1 cellular context compared by ENCODE assay signal in the genomic region with DNA sequence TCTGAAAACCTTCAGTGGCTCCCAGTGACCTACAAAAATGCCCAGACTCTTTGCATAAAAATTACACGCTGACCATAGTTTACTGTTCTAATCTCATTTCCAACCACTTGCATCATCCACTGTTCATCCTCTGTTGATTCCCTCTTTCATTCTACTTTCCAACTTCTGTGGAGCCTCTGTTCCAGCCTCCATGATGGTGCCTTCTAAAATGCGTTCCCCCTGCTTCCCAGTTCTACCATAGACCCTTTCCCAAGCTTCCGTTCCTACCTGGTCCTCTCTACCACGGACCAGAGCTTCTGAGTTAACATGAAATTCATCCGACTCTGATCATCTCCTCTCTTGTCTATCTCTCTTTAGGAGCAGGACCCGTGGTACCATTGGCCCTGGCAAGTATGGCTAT.
TF ChIP-seq lines count a peak whose summit lies in the region.

No MANE protein-coding gene starts in this region.

TF ChIP-seq in K562, 482 proteins besides CTCF, POLR2A, EP300 and RAD21 (continued from another document):
- TF ChIP-seq, protein P1, sequence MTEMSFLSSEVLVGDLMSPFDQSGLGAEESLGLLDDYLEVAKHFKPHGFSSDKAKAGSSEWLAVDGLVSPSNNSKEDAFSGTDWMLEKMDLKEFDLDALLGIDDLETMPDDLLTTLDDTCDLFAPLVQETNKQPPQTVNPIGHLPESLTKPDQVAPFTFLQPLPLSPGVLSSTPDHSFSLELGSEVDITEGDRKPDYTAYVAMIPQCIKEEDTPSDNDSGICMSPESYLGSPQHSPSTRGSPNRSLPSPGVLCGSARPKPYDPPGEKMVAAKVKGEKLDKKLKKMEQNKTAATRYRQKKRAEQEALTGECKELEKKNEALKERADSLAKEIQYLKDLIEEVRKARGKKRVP (CRISPR knock-in tag; IDR thresholded peaks at IDR 0.05) = peak; percentile 95
- TF ChIP-seq RCOR1 (IDR thresholded peaks at IDR 0.05; ENCODE audit: borderline replicate concordance in 1 of 2, low read depth in 2 of 2, low read length in 2 of 2) (no peak), NFE2L1 (tag; IDR thresholded peaks at IDR 0.05; ENCODE audit: borderline replicate concordance, low read depth) (no peak), CBX8 (IDR thresholded peaks at IDR 0.05; ENCODE audit: borderline replicate concordance, extremely low read depth, low read depth, low read length, poor library complexity, severe bottlenecking) (no peak), MAFK (IDR thresholded peaks at IDR 0.05; ENCODE audit: low read length) (no peak), ZNF766 (CRISPR knock-in tag; conservative IDR thresholded peaks at IDR 0.05) (peak; percentile 53; the same call in 1 of the 2 replicates)
- TF ChIP-seq, protein P2, sequence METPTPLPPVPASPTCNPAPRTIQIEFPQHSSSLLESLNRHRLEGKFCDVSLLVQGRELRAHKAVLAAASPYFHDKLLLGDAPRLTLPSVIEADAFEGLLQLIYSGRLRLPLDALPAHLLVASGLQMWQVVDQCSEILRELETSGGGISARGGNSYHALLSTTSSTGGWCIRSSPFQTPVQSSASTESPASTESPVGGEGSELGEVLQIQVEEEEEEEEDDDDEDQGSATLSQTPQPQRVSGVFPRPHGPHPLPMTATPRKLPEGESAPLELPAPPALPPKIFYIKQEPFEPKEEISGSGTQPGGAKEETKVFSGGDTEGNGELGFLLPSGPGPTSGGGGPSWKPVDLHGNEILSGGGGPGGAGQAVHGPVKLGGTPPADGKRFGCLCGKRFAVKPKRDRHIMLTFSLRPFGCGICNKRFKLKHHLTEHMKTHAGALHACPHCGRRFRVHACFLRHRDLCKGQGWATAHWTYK (CRISPR knock-in tag; IDR thresholded peaks at IDR 0.05) = 0 out of 2 replicates have a peak, but pooled peaks have one; percentile 34
